In genomic region chr7:35799846-35800717, GRCh38 we compare ENCODE assay signal across 1 cellular context.
A peak's percentile ranks its signal among the peaks of the same experiment; 100 is the strongest.
TF ChIP-seq lines count a peak whose summit lies in the region.

No MANE protein-coding gene starts in this region.

TF ChIP-seq in HepG2, 621 proteins besides CTCF, POLR2A, EP300 and RAD21 (continued from another document and continues in another):
- TF ChIP-seq ZUFSP (CRISPR knock-in tag; IDR thresholded peaks at IDR 0.05; ENCODE audit: borderline replicate concordance) (no peak), ZBTB26 (CRISPR knock-in tag; IDR thresholded peaks at IDR 0.05; ENCODE audit: borderline replicate concordance) (no peak), BATF2 (CRISPR knock-in tag; IDR thresholded peaks at IDR 0.05) (no peak), RBFOX2 (IDR thresholded peaks at IDR 0.05; ENCODE audit: low read depth, low read length) (no peak), NFIB (CRISPR knock-in tag; IDR thresholded peaks at IDR 0.05; ENCODE audit: borderline replicate concordance) (no peak), CAMTA2 (CRISPR knock-in tag; IDR thresholded peaks at IDR 0.05; ENCODE audit: borderline replicate concordance) (no peak), NCOA5 (CRISPR knock-in tag; IDR thresholded peaks at IDR 0.05) (no peak), CSRNP2 (CRISPR knock-in tag; conservative IDR thresholded peaks at IDR 0.05; ENCODE audit: low read depth) (no peak), PRDM10 (CRISPR knock-in tag; IDR thresholded peaks at IDR 0.05; ENCODE audit: low read depth) (no peak), ZNF329 (CRISPR knock-in tag; IDR thresholded peaks at IDR 0.05; ENCODE audit: low read depth) (0 out of 2 replicates have a peak, but pooled peaks have one; percentile 9), HES4 (CRISPR knock-in tag; IDR thresholded peaks at IDR 0.05; ENCODE audit: borderline replicate concordance) (no peak), POLR2G (IDR thresholded peaks at IDR 0.05; ENCODE audit: low read depth, low read length) (peak; percentile 33; the same call in 1 of the 2 replicates), HNF4G (IDR thresholded peaks at IDR 0.05; ENCODE audit: borderline replicate concordance, low read depth, low read length) (no peak), HNF4G (CRISPR knock-in tag; IDR thresholded peaks at IDR 0.05; ENCODE audit: borderline replicate concordance, low read depth) (no peak), SMARCC2 (IDR thresholded peaks at IDR 0.05) (no peak), GTF3A (CRISPR knock-in tag; conservative IDR thresholded peaks at IDR 0.05) (no peak), ARHGAP35 (CRISPR knock-in tag; IDR thresholded peaks at IDR 0.05; ENCODE audit: borderline replicate concordance) (no peak), HOMEZ (CRISPR knock-in tag; IDR thresholded peaks at IDR 0.05; ENCODE audit: low read depth) (no peak), ZNF512B (CRISPR knock-in tag; IDR thresholded peaks at IDR 0.05; ENCODE audit: borderline replicate concordance) (no peak), AFF4 (CRISPR knock-in tag; IDR thresholded peaks at IDR 0.05) (no peak), ZNF3 (CRISPR knock-in tag; IDR thresholded peaks at IDR 0.05) (no peak), RFXANK (CRISPR knock-in tag; IDR thresholded peaks at IDR 0.05) (no peak), NCOR1 (IDR thresholded peaks at IDR 0.05; ENCODE audit: borderline replicate concordance, low read length) (no peak), HMGXB4 (CRISPR knock-in tag; IDR thresholded peaks at IDR 0.05; ENCODE audit: borderline replicate concordance in 1 of 2, low read depth in 1 of 2) (peak in 1 of 2 experiments; percentile 11; a peak in 2 of 4 replicates), PLSCR1 (CRISPR knock-in tag; IDR thresholded peaks at IDR 0.05; ENCODE audit: borderline replicate concordance) (no peak), PHB2 (IDR thresholded peaks at IDR 0.05; ENCODE audit: partially characterized antibody) (no peak), ZNF503 (CRISPR knock-in tag; IDR thresholded peaks at IDR 0.05) (no peak)
